Comparison of ENCODE assay signal across 1 cellular context in the genomic region with DNA sequence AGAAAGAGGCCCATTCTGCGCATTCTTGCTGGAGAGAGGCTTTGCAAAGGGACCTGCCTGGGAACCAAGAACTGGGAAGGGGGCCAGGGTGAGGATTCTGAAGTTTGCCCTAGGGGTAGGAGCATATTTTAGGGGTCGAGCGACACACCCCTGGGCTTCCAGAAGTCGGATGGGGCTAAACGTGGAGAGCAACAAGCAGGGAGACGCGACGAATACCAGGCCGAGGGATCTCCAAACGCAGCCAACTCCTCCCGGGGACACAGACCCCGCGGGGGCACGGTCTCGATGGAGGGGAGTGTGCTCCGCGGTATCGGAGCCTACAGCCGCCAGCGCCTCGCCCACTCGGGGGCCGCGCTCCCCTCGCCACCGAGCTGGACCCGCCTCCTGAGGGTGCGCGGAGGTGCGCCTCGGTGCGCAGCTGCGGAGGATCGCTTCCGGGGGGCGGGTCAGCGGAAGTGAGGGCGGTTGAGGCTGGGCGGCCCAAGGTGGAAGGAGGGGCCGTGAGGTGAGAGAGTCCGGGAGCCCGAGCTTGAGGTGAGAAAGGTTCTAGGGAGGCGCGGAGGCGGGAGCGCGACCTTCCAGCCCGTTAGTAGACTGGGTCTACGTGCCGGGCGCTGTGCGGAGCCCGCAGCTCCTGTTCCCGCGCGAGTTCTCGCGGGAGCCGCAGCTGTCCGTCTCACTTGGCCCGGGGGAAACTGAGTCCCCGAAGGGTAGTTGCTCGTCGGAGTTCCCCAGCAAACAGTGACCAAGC.
TF ChIP-seq lines count a peak whose summit lies in the region.

MTFR1L (plus strand) TSS at position 459 of the 751 bp plus-strand sequence. CDS start 3,151 bp downstream, outside the sequence.

TF ChIP-seq in HEK293, 187 proteins besides CTCF, POLR2A, EP300 and RAD21 (continued from another document):
- TF ChIP-seq ZNF518A (tag by site-specific recombination; conservative IDR thresholded peaks at IDR 0.05; ENCODE audit: low read depth): peak; percentile 73
- TF ChIP-seq ZNF571 (tag by site-specific recombination; IDR thresholded peaks at IDR 0.05): no peak
- TF ChIP-seq ZNF837 (tag by site-specific recombination; IDR thresholded peaks at IDR 0.05): peak; percentile 62; the same call in 1 of the 2 replicates
- TF ChIP-seq ZNF548 (tag by site-specific recombination; IDR thresholded peaks at IDR 0.05): no peak; the same call in 1 of the 2 replicates
- peak; percentile 96 for TF ChIP-seq ZFHX2 (tag by site-specific recombination; conservative IDR thresholded peaks at IDR 0.05)
- peak; percentile 16 for TF ChIP-seq ZNF324 (tag by site-specific recombination; IDR thresholded peaks at IDR 0.05)
- TF ChIP-seq ZNF610 (tag by site-specific recombination; IDR thresholded peaks at IDR 0.05; ENCODE audit: borderline replicate concordance): no peak
- peak; percentile 88 for TF ChIP-seq KLF10 (tag by site-specific recombination; IDR thresholded peaks at IDR 0.05)
- TF ChIP-seq ZNF501 (tag by site-specific recombination; IDR thresholded peaks at IDR 0.05): peak; percentile 67; the same call in 1 of the 2 replicates
- peak; percentile 98 for TF ChIP-seq PATZ1 (tag by site-specific recombination; IDR thresholded peaks at IDR 0.05)
- TF ChIP-seq ZNF621 (tag by site-specific recombination; IDR thresholded peaks at IDR 0.05): no peak
- TF ChIP-seq ZBTB10 (tag by site-specific recombination; IDR thresholded peaks at IDR 0.05): peak; percentile 83; the same call in 1 of the 2 replicates
- peak; percentile 99 for TF ChIP-seq SP2 (tag by site-specific recombination; IDR thresholded peaks at IDR 0.05)
- TF ChIP-seq, protein P1, sequence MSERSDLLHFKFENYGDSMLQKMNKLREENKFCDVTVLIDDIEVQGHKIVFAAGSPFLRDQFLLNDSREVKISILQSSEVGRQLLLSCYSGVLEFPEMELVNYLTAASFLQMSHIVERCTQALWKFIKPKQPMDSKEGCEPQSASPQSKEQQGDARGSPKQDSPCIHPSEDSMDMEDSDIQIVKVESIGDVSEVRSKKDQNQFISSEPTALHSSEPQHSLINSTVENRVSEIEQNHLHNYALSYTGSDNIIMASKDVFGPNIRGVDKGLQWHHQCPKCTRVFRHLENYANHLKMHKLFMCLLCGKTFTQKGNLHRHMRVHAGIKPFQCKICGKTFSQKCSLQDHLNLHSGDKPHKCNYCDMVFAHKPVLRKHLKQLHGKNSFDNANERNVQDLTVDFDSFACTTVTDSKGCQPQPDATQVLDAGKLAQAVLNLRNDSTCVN (tag by site-specific recombination; optimal IDR thresholded peaks at IDR 0.05): peak; percentile 95
- peak; percentile 63 for TF ChIP-seq KLF17 (tag by site-specific recombination; IDR thresholded peaks at IDR 0.05)
- peak; percentile 59; the same call in 1 of the 2 replicates for TF ChIP-seq ZSCAN4 (tag by site-specific recombination; IDR thresholded peaks at IDR 0.05)
- TF ChIP-seq ZBTB6 (tag by site-specific recombination; IDR thresholded peaks at IDR 0.05): peak; percentile 26; the same call in 1 of the 2 replicates
- TF ChIP-seq ZBTB17 (tag by site-specific recombination; IDR thresholded peaks at IDR 0.05): peak; percentile 56
- 0 out of 2 replicates have a peak, but pooled peaks have one; percentile 11 for TF ChIP-seq ZNF645 (tag by site-specific recombination; IDR thresholded peaks at IDR 0.05)
- peak; percentile 96 for TF ChIP-seq KLF9 (tag by site-specific recombination; IDR thresholded peaks at IDR 0.05; ENCODE audit: low read depth)
- TF ChIP-seq ZNF2 (tag by site-specific recombination; IDR thresholded peaks at IDR 0.05): peak; percentile 25; the same call in 1 of the 2 replicates
- TF ChIP-seq ZBTB20 (tag by site-specific recombination; IDR thresholded peaks at IDR 0.05): peak; percentile 52; the same call in 1 of the 2 replicates
